Comparison of ENCODE assay signal across 11 cellular contexts in genomic region chr6:41785254-41785653, GRCh38. TPM values are rescaled to one million over a fixed set of nuclear protein-coding genes. Genes with fewer than 3 reads are reported as not detected.
DNase-seq lines count a peak whose midpoint lies in the region; ATAC-seq, FAIRE-seq and TF ChIP-seq lines count a peak whose summit lies in the region.
"Had no signal": no experiment of that assay in that cellular context is flagged by ENCODE, and none has a peak within 500 bp of the region (broad histone marks: within the 10 kb centered on the region; RNA-seq: fewer than 3 reads in every experiment).

No MANE protein-coding gene starts in this region.

- H3K36me3 Mint-ChIP-seq in CD8-positive, alpha-beta memory T cell, result peaks cover 0 to 24% (median 8%) of the 10 kb centered on the region in 3 donors
- peaks cover 0 to 8% of the 10 kb centered on the region in 2 donors for H3K36me3 Mint-ChIP-seq in naive B cell

- H3K79me1 ChIP-seq in mesenchymal stem cell (replicated peaks; ENCODE audit: low read length, poor library complexity, severe bottlenecking), result peaks cover 13% of the 10 kb centered on the region

- RAD21 ChIA-PET in GM12878 (lab: Charles Lee; ENCODE audit: unreplicated experiment), result interaction anchor here (1.0 to 5.0 kb wide), 4 partner anchors 52 to 258 kb away, joined by 3 to 80 read pairs (median 3); partner anchors contain the start of genes BYSL and MED20

- no peaks in the 10 kb centered on the region for H3K9me3 Mint-ChIP-seq in CD8-positive, alpha-beta memory T cell
- no peaks in the 10 kb centered on the region for H3K9me3 Mint-ChIP-seq in naive B cell

- no peak overlapping the region for H2AK5ac ChIP-seq in mesenchymal stem cell (ENCODE audit: low read length, severe bottlenecking)

- peaks cover 25% of the 10 kb centered on the region for H3K79me2 ChIP-seq in GM12878 (ENCODE audit: control insufficient read depth, insufficient read depth, low read length)

- intact Hi-C loops in GM12878 (cut with micrococcal nuclease; ENCODE audit: unreplicated experiment), result loop anchor here (5.0 kb wide), 3 partner anchors 112 to 777 kb away; partner anchors contain the start of genes BYSL, MED20, UBR2 and USP49

- H4K8ac ChIP-seq in mesenchymal stem cell (ENCODE audit: low read length), result no peak overlapping the region

- no peak for ATAC-seq in GM12878
- no peak for ATAC-seq in naive B cell (ENCODE audit: low read depth in 2 of 2)

- H2BK120ac ChIP-seq in mesenchymal stem cell (ENCODE audit: low read depth, low read length), result no peak overlapping the region

- no peak overlapping the region for H2BK12ac ChIP-seq in mesenchymal stem cell (ENCODE audit: low read length in 2 of 2)

- H3K18ac ChIP-seq in mesenchymal stem cell (ENCODE audit: low read depth in 1 of 2, low read length in 2 of 2), result no peak overlapping the region

- BruUV-seq in GM12878 (replicated peaks; lab: Mats Ljungman, UMichigan), result no TSS peak

- no peak for TF ChIP-seq RAD21 in GM12878 (IDR thresholded peaks at IDR 0.05; ENCODE audit: insufficient read depth, low read depth, low read length)

- TF ChIP-seq EP300 in GM12878 (IDR thresholded peaks at IDR 0.05; ENCODE audit: borderline replicate concordance in 1 of 2, control insufficient read depth in 1 of 2, low read depth in 2 of 2, low read length in 2 of 2), result no peak

- no peak overlapping the region for H4K91ac ChIP-seq in mesenchymal stem cell (ENCODE audit: low read length)

- whole genome bisulfite sequencing in GM12878 (ENCODE audit: insufficient coverage, insufficient replicate concordance, low lambda C conversion rate, missing lambda C conversion rate), result 89% methylated on average over 11 of the region's 11 CpGs
- 88% methylated on average over 11 of the region's 11 CpGs for WGBS in mesenchymal stem cell
- WGBS in small intestine, 3 donors, result 85 to 95% (median 90%) methylated on average over 11 of the region's 11 CpGs

- peak overlapping the region in 5 of 7 donors; percentile 21 to 94 (median 83) for H3K4me3 Mint-ChIP-seq in CD8-positive, alpha-beta memory T cell
- H3K4me3 Mint-ChIP-seq in naive B cell, result peak overlapping the region in 6 of 8 donors; percentile 42 to 96 (median 72)

- H3K27me3 ChIP-seq in BLaER1 (peaks cover 10% of the 10 kb centered on the region; the same call in 1 of the 2 replicates), GM12878 (replicated peaks in 1 of 2; ENCODE audit: control insufficient read depth in 2 of 2, insufficient read depth in 2 of 2, low read length in 1 of 2) (no peaks in the 10 kb centered on the region), mesenchymal stem cell (ENCODE audit: control insufficient read depth in 1 of 2, insufficient read depth in 1 of 2, low read length in 2 of 2) (no peaks in the 10 kb centered on the region), small intestine (ENCODE audit: control insufficient read depth in 2 of 2, insufficient read depth in 2 of 2, low read length in 2 of 2) (no peaks in the 10 kb centered on the region)
- no peaks in the 10 kb centered on the region for H3K27me3 ChIP-seq in CD8-positive, alpha-beta memory T cell (ENCODE audit: insufficient read depth, low read length, poor library complexity, severe bottlenecking)

- H3K23ac ChIP-seq in mesenchymal stem cell (ENCODE audit: low read length in 2 of 2), result no peak overlapping the region

- no peak overlapping the region for H3K14ac ChIP-seq in mesenchymal stem cell (ENCODE audit: low read length in 2 of 2)

- no peak overlapping the region for H3K9ac ChIP-seq in BLaER1
- H3K9ac ChIP-seq in GM12878 (ENCODE audit: control insufficient read depth, insufficient read depth, low read length), result no peak overlapping the region
- no peak overlapping the region for H3K9ac ChIP-seq in mesenchymal stem cell (ENCODE audit: low read length)

- TF ChIP-seq POLR2A in GM12878 (IDR thresholded peaks at IDR 0.05; ENCODE audit: low read depth, low read length), result no peak

- peak overlapping the region in 1 of 8 donors; percentile 9 for H3K27ac Mint-ChIP-seq in CD8-positive, alpha-beta memory T cell
- no peak overlapping the region for H3K27ac Mint-ChIP-seq in naive B cell

- H3K36me3 ChIP-seq in BLaER1, result peaks cover 17% of the 10 kb centered on the region
- peaks cover 11% of the 10 kb centered on the region for H3K36me3 ChIP-seq in CD8-positive, alpha-beta memory T cell (ENCODE audit: insufficient read depth, low read length)
- peaks cover 2 to 12% of the 10 kb centered on the region in 2 experiments; a peak in 3 of 4 replicates for H3K36me3 ChIP-seq in GM12878 (ENCODE audit: control insufficient read depth in 2 of 2, insufficient read depth in 2 of 2, low read length in 1 of 2)
- H3K36me3 ChIP-seq in mesenchymal stem cell (ENCODE audit: control insufficient read depth in 1 of 2, insufficient read depth in 2 of 2, low read depth in 1 of 2, low read length in 2 of 2), result peaks cover 3 to 15% of the 10 kb centered on the region in 2 experiments
- H3K36me3 ChIP-seq in small intestine (ENCODE audit: control insufficient read depth in 2 of 2, insufficient read depth in 2 of 2, low read length in 2 of 2), result no peaks in the 10 kb centered on the region

- H3K4me3 ChIP-seq in BLaER1 (no peak overlapping the region), GM12878 (no peak overlapping the region), mesenchymal stem cell (ENCODE audit: insufficient read depth in 1 of 2, low read depth in 1 of 2, low read length in 2 of 2) (no peak overlapping the region), small intestine (ENCODE audit: low read depth in 1 of 2, low read length in 2 of 2) (peak overlapping the region in 1 of 2 donors; percentile 7)
- H3K4me3 ChIP-seq in CD8-positive, alpha-beta memory T cell (ENCODE audit: low read length), result no peak overlapping the region

- H3K4me1 ChIP-seq in BLaER1 (peaks cover 46% of the 10 kb centered on the region), GM12878 (ENCODE audit: control insufficient read depth, insufficient read depth, low read length) (peaks cover 30% of the 10 kb centered on the region), mesenchymal stem cell (ENCODE audit: control insufficient read depth, insufficient read depth, low read depth, low read length) (peaks cover 23% of the 10 kb centered on the region), small intestine (ENCODE audit: control insufficient read depth in 2 of 2, insufficient read depth in 1 of 2, low read depth in 1 of 2, low read length in 1 of 2) (peaks cover 0 to 3% of the 10 kb centered on the region in 2 donors)
- peaks cover 14% of the 10 kb centered on the region for H3K4me1 ChIP-seq in CD8-positive, alpha-beta memory T cell (ENCODE audit: insufficient read depth, low read length)

- H4K20me1 ChIP-seq in BLaER1, result peaks cover 18% of the 10 kb centered on the region
- H4K20me1 ChIP-seq in GM12878 (ENCODE audit: control insufficient read depth, insufficient read depth), result no peaks in the 10 kb centered on the region

- CTCF ChIA-PET in CD8-positive, alpha-beta memory T cell (lab: Charles Lee), result interaction anchor here (1.2 to 11.2 kb wide), 8 partner anchors 9 to 382 kb away, joined by 3 to 175 read pairs (median 6); partner anchors contain the start of genes BYSL, MED20 and TAF8
- CTCF ChIA-PET in GM12878 (lab: Yijun Ruan, JAX), result interaction anchor here (1.2 to 8.3 kb wide), 9 partner anchors 9 to 478 kb away, joined by 4 to 141 read pairs (median 12); partner anchors contain the start of genes BYSL, MED20 and TAF8

- H2BK15ac ChIP-seq in mesenchymal stem cell (ENCODE audit: low read depth, poor library complexity, severe bottlenecking), result no peak overlapping the region

- peak overlapping the region; percentile 90 for H3K4me2 ChIP-seq in BLaER1
- H3K4me2 ChIP-seq in GM12878 (ENCODE audit: control insufficient read depth, insufficient read depth), result peak overlapping the region; percentile 98
- no peak overlapping the region for H3K4me2 ChIP-seq in mesenchymal stem cell (ENCODE audit: low read length, poor library complexity, severe bottlenecking)

- POLR2A ChIA-PET in CD8-positive, alpha-beta memory T cell (lab: Charles Lee), result no interaction called here
- POLR2A ChIA-PET in GM12878 (lab: Charles Lee), result interaction anchor here (3.9 kb wide), 1 partner anchor 260 kb away, joined by 30 read pairs; no protein-coding TSS in a partner anchor

- SMC1A ChIA-PET in GM12878 (lab: Charles Lee; ENCODE audit: uncharacterized antibody, unreplicated experiment), result interaction anchor here (0.6 to 5.6 kb wide), 4 partner anchors 24 to 352 kb away, joined by 3 to 54 read pairs (median 12); no protein-coding TSS in a partner anchor

- TF ChIP-seq CTCF in GM12878 (IDR thresholded peaks at IDR 0.05 in 2 of 3, conservative IDR thresholded peaks at IDR 0.05 in 1 of 3; ENCODE audit: control insufficient read depth in 2 of 3, extremely low read depth in 1 of 3, insufficient read depth in 1 of 3, low read depth in 3 of 3, low read length in 3 of 3) (no peak), GM20000 (IDR thresholded peaks at IDR 0.05; ENCODE audit: extremely low read depth, missing control alignments) (no peak)

- H3K4ac ChIP-seq in mesenchymal stem cell (ENCODE audit: low read depth in 1 of 2, low read length in 2 of 2), result no peak overlapping the region

- peaks cover 5% of the 10 kb centered on the region in 2 donors for H3K27me3 Mint-ChIP-seq in CD8-positive, alpha-beta memory T cell
- no peaks in the 10 kb centered on the region for H3K27me3 Mint-ChIP-seq in naive B cell

- no peak overlapping the region for H2AFZ ChIP-seq in GM12878 (ENCODE audit: control insufficient read depth, low read depth, low read length)
- no peak overlapping the region for H2AFZ ChIP-seq in mesenchymal stem cell (ENCODE audit: low read depth, low read length)

- in situ Hi-C loops in GM12878 (cut with MboI), result loop anchor here (5.0 kb wide), 1 partner anchor 257 kb away; no protein-coding TSS in a partner anchor

- H3K4me1 Mint-ChIP-seq in CD8-positive, alpha-beta memory T cell, result peaks cover 15 to 40% (median 32%) of the 10 kb centered on the region in 3 donors
- H3K4me1 Mint-ChIP-seq in naive B cell, result peaks cover 25 to 38% (median 35%) of the 10 kb centered on the region in 3 donors

- DNase-seq in CD8-positive, alpha-beta memory T cell, result no peak
- DNase-seq in GM12878 (ENCODE audit: low read depth, low spot score), result no peak
- no peak for DNase-seq in naive B cell
- DNase-seq in COR-L47 (lab: John Stamatoyannopoulos, UW), result no peak
- DNase-seq in mesenchymal stem cell, result no peak
- no peak for DNase-seq in small intestine
- DNase-seq in GM20000 (ENCODE audit: low spot score), result no peak

- H3K9me3 ChIP-seq in BLaER1 (no peaks in the 10 kb centered on the region), GM12878 (replicated peaks; ENCODE audit: control insufficient read depth, insufficient read depth, low read length) (no peaks in the 10 kb centered on the region), mesenchymal stem cell (ENCODE audit: control insufficient read depth, low read length) (no peaks in the 10 kb centered on the region), small intestine (ENCODE audit: control insufficient read depth, low read depth) (no peaks in the 10 kb centered on the region)
- no peaks in the 10 kb centered on the region for H3K9me3 ChIP-seq in CD8-positive, alpha-beta memory T cell (ENCODE audit: low read length)

- no peak overlapping the region for H3K27ac ChIP-seq in BLaER1
- H3K27ac ChIP-seq in CD8-positive, alpha-beta memory T cell (ENCODE audit: low read depth, low read length), result no peak overlapping the region
- no peak overlapping the region for H3K27ac ChIP-seq in GM12878 (ENCODE audit: control insufficient read depth, insufficient read depth)
- no peak overlapping the region for H3K27ac ChIP-seq in mesenchymal stem cell (ENCODE audit: low read length, poor library complexity, severe bottlenecking)
- peak overlapping the region in 1 of 2 donors; percentile 65 for H3K27ac ChIP-seq in small intestine (ENCODE audit: low read depth in 1 of 2, low read length in 1 of 2)

- no peak overlapping the region for H2BK5ac ChIP-seq in mesenchymal stem cell (ENCODE audit: low read depth, low read length, poor library complexity, severe bottlenecking)

- no peak for FAIRE-seq in GM12878 (lab: Jason Lieb, UNC)
- FAIRE-seq in small intestine (lab: Jason Lieb, UNC), result no peak

RNA-seq across cellular contexts. Expression of gene TOMM6, which starts 2.2 kb away (rescaled TPM):
- 100 to 1,000 TPM; 399 to 414 TPM for total RNA-seq in CD8-positive, alpha-beta memory T cell
- polyA plus RNA-seq in CD8-positive, alpha-beta memory T cell, result 376 TPM
- total RNA-seq in GM12878 (2013; cell fraction: nucleolus; rRNA removed), result 7.2 and 14.7 TPM in 2 replicates
- total RNA-seq in GM12878 (2014; rRNA removed) (206 TPM in 2 replicates), GM12878 (2014; rRNA removed; fragmentation: Illumina TruSeq; extraction: Trizol) (290 and 315 TPM in 2 replicates), GM12878 (2021) (262 and 265 TPM in 2 replicates)
- 531 TPM for polyA plus RNA-seq in GM12878 (2011; ENCODE audit: low read depth)
- polyA plus RNA-seq in GM12878 (2011; rRNA removed) (288 and 289 TPM in 2 replicates), GM12878 (2014; fragmentation: Illumina TruSeq; extraction: Trizol) (746 and 940 TPM in 2 replicates), GM12878 (2014; fragmentation: Nextera tagmentation; extraction: Ambion mirVana) (100 to 1,000 TPM; 653 to 729 TPM), GM12878 (2014; rRNA removed) (283 and 357 TPM in 2 replicates), GM12878 (2016; fragmentation: Nextera tagmentation; extraction: Ambion mirVana) (100 to 1,000 TPM; 538 to 566 TPM), naive B cell (ENCODE audit: low read depth in 6 of 6) (100 to 1,000 TPM; 366 to 456 (median 377) TPM), small intestine (100 to 1,000 TPM; 166 to 256 (median 216) TPM)
- polyA plus RNA-seq in GM12878 (2011; cell fraction: cytosol; rRNA removed), result 273 and 455 TPM in 2 replicates
- 92.9 and 97.2 TPM in 2 replicates for polyA plus RNA-seq in GM12878 (2011; cell fraction: nucleus; rRNA removed)
- polyA plus RNA-seq in GM12878 (2012), result 285 and 314 TPM in 2 replicates
- 71.8 and 90.6 TPM in 2 replicates for polyA minus RNA-seq in GM12878 (2011; rRNA and poly(A)+ RNA removed)
- 23.6 and 24.3 TPM in 2 replicates for polyA minus RNA-seq in GM12878 (2011; cell fraction: cytosol; rRNA and poly(A)+ RNA removed)
- polyA minus RNA-seq in GM12878 (2011; cell fraction: nucleus; rRNA and poly(A)+ RNA removed), result 13.2 and 14.3 TPM in 2 replicates
- 244 TPM for polyA plus RNA-seq in mesenchymal stem cell (2013, experiment 1 of 2)
- 241 TPM for polyA plus RNA-seq in mesenchymal stem cell (2013, experiment 2 of 2)

RNA-seq across cellular contexts. Expression of gene PRICKLE4, which starts 4.7 kb away (rescaled TPM):
- not detected for total RNA-seq in CD8-positive, alpha-beta memory T cell
- not detected for polyA plus RNA-seq in CD8-positive, alpha-beta memory T cell
- 2.1 and 3.4 TPM in 2 replicates for total RNA-seq in GM12878 (2013; cell fraction: nucleolus; rRNA removed)
- total RNA-seq in GM12878 (2014; rRNA removed) (0.85 TPM in 1 of 2 replicates, not detected in the other), GM12878 (2014; rRNA removed; fragmentation: Illumina TruSeq; extraction: Trizol) (not detected in 2 replicates), GM12878 (2021) (0.37 TPM in 1 of 2 replicates, not detected in the other)
- polyA plus RNA-seq in GM12878 (2011; ENCODE audit: low read depth), result not detected
- polyA plus RNA-seq in GM12878 (2011; rRNA removed) (not detected in 2 replicates), GM12878 (2014; fragmentation: Illumina TruSeq; extraction: Trizol) (not detected in 2 replicates), GM12878 (2014; fragmentation: Nextera tagmentation; extraction: Ambion mirVana) (not detected), GM12878 (2014; rRNA removed) (not detected in 2 replicates), GM12878 (2016; fragmentation: Nextera tagmentation; extraction: Ambion mirVana) (under 1 TPM; 0.33 to 0.35 TPM), naive B cell (ENCODE audit: low read depth in 6 of 6) (not detected), small intestine (1 to 10 TPM in 1 of 3 donors, under 1 TPM in 1, not detected in 1; 0.89 to 1.6 TPM)
- polyA plus RNA-seq in GM12878 (2011; cell fraction: cytosol; rRNA removed), result 0.10 TPM in 1 of 2 replicates, not detected in the other
- 0.99 and 2.1 TPM in 2 replicates for polyA plus RNA-seq in GM12878 (2011; cell fraction: nucleus; rRNA removed)
- 0.65 and 1.2 TPM in 2 replicates for polyA plus RNA-seq in GM12878 (2012)
- polyA minus RNA-seq in GM12878 (2011; rRNA and poly(A)+ RNA removed), result not detected in 2 replicates
- polyA minus RNA-seq in GM12878 (2011; cell fraction: cytosol; rRNA and poly(A)+ RNA removed), result not detected in 2 replicates
- not detected in 2 replicates for polyA minus RNA-seq in GM12878 (2011; cell fraction: nucleus; rRNA and poly(A)+ RNA removed)
- 0.33 TPM for polyA plus RNA-seq in mesenchymal stem cell (2013, experiment 1 of 2)
- 0.15 TPM for polyA plus RNA-seq in mesenchymal stem cell (2013, experiment 2 of 2)

RNA-seq across cellular contexts. Expression of gene FRS3, which starts 5.6 kb away (rescaled TPM):
- total RNA-seq in CD8-positive, alpha-beta memory T cell, result 1 to 10 TPM; 3.7 to 4.0 TPM
- 4.0 TPM for polyA plus RNA-seq in CD8-positive, alpha-beta memory T cell
- total RNA-seq in GM12878 (2013; cell fraction: nucleolus; rRNA removed), result 3.2 TPM in 2 replicates
- total RNA-seq in GM12878 (2014; rRNA removed) (1.4 and 2.1 TPM in 2 replicates), GM12878 (2014; rRNA removed; fragmentation: Illumina TruSeq; extraction: Trizol) (1.3 TPM in 2 replicates), GM12878 (2021) (3.2 and 3.6 TPM in 2 replicates)
- 6.6 TPM for polyA plus RNA-seq in GM12878 (2011; ENCODE audit: low read depth)
- polyA plus RNA-seq in GM12878 (2011; rRNA removed) (1.7 and 2.1 TPM in 2 replicates), GM12878 (2014; fragmentation: Illumina TruSeq; extraction: Trizol) (0.16 and 1.2 TPM in 2 replicates), GM12878 (2014; fragmentation: Nextera tagmentation; extraction: Ambion mirVana) (under 1 TPM; 0.05 to 0.09 TPM), GM12878 (2014; rRNA removed) (3.4 and 3.8 TPM in 2 replicates), GM12878 (2016; fragmentation: Nextera tagmentation; extraction: Ambion mirVana) (1 to 10 TPM; 1.4 to 2.7 TPM), naive B cell (ENCODE audit: low read depth in 6 of 6) (1 to 10 TPM in 5 of 6 donors, not detected in 1; 1.5 to 3.3 (median 1.8) TPM), small intestine (1 to 10 TPM; 1.1 to 4.2 (median 4.0) TPM)
- polyA plus RNA-seq in GM12878 (2011; cell fraction: cytosol; rRNA removed), result 2.8 and 3.8 TPM in 2 replicates
- polyA plus RNA-seq in GM12878 (2011; cell fraction: nucleus; rRNA removed), result 6.8 and 8.2 TPM in 2 replicates
- 1.8 and 1.9 TPM in 2 replicates for polyA plus RNA-seq in GM12878 (2012)
- polyA minus RNA-seq in GM12878 (2011; rRNA and poly(A)+ RNA removed), result 1.1 and 2.0 TPM in 2 replicates
- 1.2 TPM in 2 replicates for polyA minus RNA-seq in GM12878 (2011; cell fraction: cytosol; rRNA and poly(A)+ RNA removed)
- 0.73 and 2.9 TPM in 2 replicates for polyA minus RNA-seq in GM12878 (2011; cell fraction: nucleus; rRNA and poly(A)+ RNA removed)
- polyA plus RNA-seq in mesenchymal stem cell (2013, experiment 1 of 2), result 3.6 TPM
- polyA plus RNA-seq in mesenchymal stem cell (2013, experiment 2 of 2), result 2.9 TPM

RNA-seq across cellular contexts. Expression of gene PGC, which starts 38.1 kb away (rescaled TPM):
- total RNA-seq in CD8-positive, alpha-beta memory T cell, result not detected
- not detected for polyA plus RNA-seq in CD8-positive, alpha-beta memory T cell
- total RNA-seq in GM12878 (2013; cell fraction: nucleolus; rRNA removed), result not detected in 2 replicates
- total RNA-seq in GM12878 (2014; rRNA removed) (not detected in 2 replicates), GM12878 (2014; rRNA removed; fragmentation: Illumina TruSeq; extraction: Trizol) (not detected in 2 replicates), GM12878 (2021) (0.26 and 1.2 TPM in 2 replicates)
- polyA plus RNA-seq in GM12878 (2011; ENCODE audit: low read depth), result not detected
- polyA plus RNA-seq in GM12878 (2011; rRNA removed) (not detected in 2 replicates), GM12878 (2014; fragmentation: Illumina TruSeq; extraction: Trizol) (not detected in 2 replicates), GM12878 (2014; fragmentation: Nextera tagmentation; extraction: Ambion mirVana) (not detected), GM12878 (2014; rRNA removed) (not detected in 2 replicates), GM12878 (2016; fragmentation: Nextera tagmentation; extraction: Ambion mirVana) (not detected), naive B cell (ENCODE audit: low read depth in 6 of 6) (not detected), small intestine (10 to 100 TPM; 12.2 to 51.3 (median 13.9) TPM)
- polyA plus RNA-seq in GM12878 (2011; cell fraction: cytosol; rRNA removed), result not detected in 2 replicates
- not detected in 2 replicates for polyA plus RNA-seq in GM12878 (2011; cell fraction: nucleus; rRNA removed)
- polyA plus RNA-seq in GM12878 (2012), result not detected in 2 replicates
- not detected in 2 replicates for polyA minus RNA-seq in GM12878 (2011; rRNA and poly(A)+ RNA removed)
- not detected in 2 replicates for polyA minus RNA-seq in GM12878 (2011; cell fraction: cytosol; rRNA and poly(A)+ RNA removed)
- not detected in 2 replicates for polyA minus RNA-seq in GM12878 (2011; cell fraction: nucleus; rRNA and poly(A)+ RNA removed)
- not detected for polyA plus RNA-seq in mesenchymal stem cell (2013, experiment 1 of 2)
- not detected for polyA plus RNA-seq in mesenchymal stem cell (2013, experiment 2 of 2)
- total RNA-seq: mesenteric fat pad; renal cortical epithelial cell; T-helper 1 cell treated with Interleukin-12 subunit alpha and Interleukin-12 subunit beta and Interleukin-4 antibody, amounts not matched to agents 30 ng/mL and 1 ng/mL, for 36 hours had no signal

RNA-seq across cellular contexts. Expression of gene TFEB, which starts 49.8 kb away (rescaled TPM):
- total RNA-seq in CD8-positive, alpha-beta memory T cell, result 10 to 100 TPM; 12.0 to 12.5 TPM
- polyA plus RNA-seq in CD8-positive, alpha-beta memory T cell, result 18.8 TPM
- total RNA-seq in GM12878 (2013; cell fraction: nucleolus; rRNA removed), result 91.8 and 108 TPM in 2 replicates
- total RNA-seq in GM12878 (2014; rRNA removed) (95.7 and 97.9 TPM in 2 replicates), GM12878 (2014; rRNA removed; fragmentation: Illumina TruSeq; extraction: Trizol) (30.7 and 31.4 TPM in 2 replicates), GM12878 (2021) (97.7 and 108 TPM in 2 replicates)
- 42.6 TPM for polyA plus RNA-seq in GM12878 (2011; ENCODE audit: low read depth)
- polyA plus RNA-seq in GM12878 (2011; rRNA removed) (22.8 and 62.1 TPM in 2 replicates), GM12878 (2014; fragmentation: Illumina TruSeq; extraction: Trizol) (6.6 and 22.4 TPM in 2 replicates), GM12878 (2014; fragmentation: Nextera tagmentation; extraction: Ambion mirVana) (1 to 10 TPM in 1 of 2 experiments, under 1 TPM in 1; 0.84 to 2.6 TPM), GM12878 (2014; rRNA removed) (107 and 133 TPM in 2 replicates), GM12878 (2016; fragmentation: Nextera tagmentation; extraction: Ambion mirVana) (10 to 100 TPM; 59.4 to 64.3 TPM), naive B cell (ENCODE audit: low read depth in 6 of 6) (100 to 1,000 TPM in 1 of 6 donors, 10 to 100 TPM in 5; 52.3 to 145 (median 72.6) TPM), small intestine (10 to 100 TPM; 11.5 to 34.3 (median 19.9) TPM)
- 56.5 and 88.1 TPM in 2 replicates for polyA plus RNA-seq in GM12878 (2011; cell fraction: cytosol; rRNA removed)
- 83.6 and 85.7 TPM in 2 replicates for polyA plus RNA-seq in GM12878 (2011; cell fraction: nucleus; rRNA removed)
- polyA plus RNA-seq in GM12878 (2012), result 59.0 and 84.4 TPM in 2 replicates
- 46.4 and 70.0 TPM in 2 replicates for polyA minus RNA-seq in GM12878 (2011; rRNA and poly(A)+ RNA removed)
- 35.4 and 37.4 TPM in 2 replicates for polyA minus RNA-seq in GM12878 (2011; cell fraction: cytosol; rRNA and poly(A)+ RNA removed)
- polyA minus RNA-seq in GM12878 (2011; cell fraction: nucleus; rRNA and poly(A)+ RNA removed), result 29.1 and 40.5 TPM in 2 replicates
- 7.4 TPM for polyA plus RNA-seq in mesenchymal stem cell (2013, experiment 1 of 2)
- polyA plus RNA-seq in mesenchymal stem cell (2013, experiment 2 of 2), result 7.9 TPM
